8 cellular contexts compared by ENCODE assay signal in the genomic region with DNA sequence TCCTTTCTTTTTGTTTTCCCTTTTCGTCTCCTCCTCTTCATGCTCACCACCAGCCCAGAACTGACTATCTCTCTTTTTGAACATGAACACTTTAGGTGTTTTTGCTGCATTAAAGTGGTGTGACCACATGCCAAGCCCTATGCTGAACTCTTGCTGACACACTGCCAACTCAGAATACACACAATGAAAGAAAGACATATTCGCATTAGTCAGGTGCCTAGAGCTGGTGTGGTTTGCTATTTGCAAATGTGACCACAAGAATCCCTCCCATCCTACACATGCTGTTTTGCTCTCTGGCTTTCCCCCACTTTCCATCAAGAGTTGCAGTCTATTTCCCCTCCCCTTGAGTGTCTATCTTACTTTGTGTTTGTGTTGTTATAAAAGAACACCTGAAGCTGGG.
DNase-seq lines count a peak whose midpoint lies in the region; ATAC-seq, FAIRE-seq and TF ChIP-seq lines count a peak whose summit lies in the region.

No MANE protein-coding gene starts in this region.

- CTCF ChIA-PET in GM12878 (lab: Yijun Ruan, JAX): no interaction called here

- H3K27me3 ChIP-seq in GM12878 (replicated peaks in 1 of 2; ENCODE audit: control insufficient read depth in 2 of 2, insufficient read depth in 2 of 2, low read length in 1 of 2): no peaks in the 10 kb centered on the region
- H3K27me3 ChIP-seq in H7 (ENCODE audit: control insufficient read depth, insufficient read depth, low read length): no peaks in the 10 kb centered on the region

- 0% methylated on average over 2 of the region's 2 CpGs for WGBS in GM12878 (ENCODE audit: insufficient coverage, insufficient replicate concordance, low lambda C conversion rate, missing lambda C conversion rate)

- H2AFZ ChIP-seq in GM12878 (ENCODE audit: control insufficient read depth, low read depth, low read length): no peak overlapping the region

- intact Hi-C loops in GM12878 (cut with micrococcal nuclease; ENCODE audit: unreplicated experiment): loop anchor here (10.0 kb wide), 1 partner anchor 433 kb away; no protein-coding TSS in a partner anchor

- no TSS peak for BruUV-seq in GM12878 (replicated peaks; lab: Mats Ljungman, UMichigan)

- in situ Hi-C loops in GM12878 (cut with MboI): no loop called here

- peaks cover 2% of the 10 kb centered on the region; the same call in 1 of the 3 replicates for H3K9me3 ChIP-seq in GM12878 (replicated peaks; ENCODE audit: control insufficient read depth, insufficient read depth, low read length)

- H3K4me3 ChIP-seq in GM12878 (no peak overlapping the region), H7 (ENCODE audit: insufficient read depth, low read depth, low read length) (no peak overlapping the region)

- no peak for TF ChIP-seq RAD21 in GM12878 (IDR thresholded peaks at IDR 0.05; ENCODE audit: insufficient read depth, low read depth, low read length)

- no peak overlapping the region for H3K4me2 ChIP-seq in GM12878 (ENCODE audit: control insufficient read depth, insufficient read depth)

- SMC1A ChIA-PET in GM12878 (lab: Charles Lee; ENCODE audit: uncharacterized antibody, unreplicated experiment): no interaction called here

- H3K79me2 ChIP-seq in GM12878 (ENCODE audit: control insufficient read depth, insufficient read depth, low read length): no peaks in the 10 kb centered on the region

- H3K4me1 ChIP-seq in GM12878 (ENCODE audit: control insufficient read depth, insufficient read depth, low read length): no peaks in the 10 kb centered on the region

- POLR2A ChIA-PET in GM12878 (lab: Charles Lee): no interaction called here

- no peaks in the 10 kb centered on the region for H4K20me1 ChIP-seq in GM12878 (ENCODE audit: control insufficient read depth, insufficient read depth)

- no peak for FAIRE-seq in GM12878 (lab: Jason Lieb, UNC)

- RAD21 ChIA-PET in GM12878 (lab: Charles Lee; ENCODE audit: unreplicated experiment): interaction anchor here (0.8 kb wide), 1 partner anchor 19 kb away, joined by 3 read pairs; no protein-coding TSS in a partner anchor

- H3K36me3 ChIP-seq in GM12878 (ENCODE audit: control insufficient read depth in 2 of 2, insufficient read depth in 2 of 2, low read length in 1 of 2) (no peaks in the 10 kb centered on the region), H7 (replicated peaks; ENCODE audit: control insufficient read depth, insufficient read depth, low read length) (no peaks in the 10 kb centered on the region)

- no peak for TF ChIP-seq CTCF in GM12878 (IDR thresholded peaks at IDR 0.05 in 2 of 3, conservative IDR thresholded peaks at IDR 0.05 in 1 of 3; ENCODE audit: control insufficient read depth in 2 of 3, extremely low read depth in 1 of 3, insufficient read depth in 1 of 3, low read depth in 3 of 3, low read length in 3 of 3)

- H3K27ac ChIP-seq in GM12878 (ENCODE audit: control insufficient read depth, insufficient read depth): no peak overlapping the region

- DNase-seq in T-helper 22 cell (ENCODE audit: low read depth) (peak; percentile 8), GM12878 (ENCODE audit: low read depth, low spot score) (peak; percentile 45), H7 (no peak), DMS153 treated with DMSO at 0.1 percent for 48 hours (lab: John Stamatoyannopoulos, UW; ENCODE audit: unreplicated experiment) (no peak), NCI-H524 (lab: John Stamatoyannopoulos, UW) (no peak)
- peak; percentile 7 to 48 for DNase-seq in stimulated activated CD8-positive, alpha-beta memory T cell treated with anti-CD3 and anti-CD28 coated beads, Interleukin-7, amount 100 ng/mL, for 4 hours (ENCODE audit: low read depth in 2 of 2)

- TF ChIP-seq POLR2A in GM12878 (IDR thresholded peaks at IDR 0.05; ENCODE audit: low read depth, low read length): no peak

- ATAC-seq in HG02610 (IDR thresholded peaks at IDR 0.05; ENCODE audit: unreplicated experiment): peak; percentile 63
- ATAC-seq in GM12878: peak; percentile 87
- ATAC-seq in GM18870 (IDR thresholded peaks at IDR 0.05; ENCODE audit: unreplicated experiment): no peak

- TF ChIP-seq EP300 in GM12878 (IDR thresholded peaks at IDR 0.05; ENCODE audit: borderline replicate concordance in 1 of 2, control insufficient read depth in 1 of 2, low read depth in 2 of 2, low read length in 2 of 2): no peak

- H3K9ac ChIP-seq in GM12878 (ENCODE audit: control insufficient read depth, insufficient read depth, low read length): no peak overlapping the region

TF ChIP-seq in GM12878, 131 proteins besides CTCF, POLR2A, EP300 and RAD21 (continues in another document):
- TF ChIP-seq, protein P1, sequence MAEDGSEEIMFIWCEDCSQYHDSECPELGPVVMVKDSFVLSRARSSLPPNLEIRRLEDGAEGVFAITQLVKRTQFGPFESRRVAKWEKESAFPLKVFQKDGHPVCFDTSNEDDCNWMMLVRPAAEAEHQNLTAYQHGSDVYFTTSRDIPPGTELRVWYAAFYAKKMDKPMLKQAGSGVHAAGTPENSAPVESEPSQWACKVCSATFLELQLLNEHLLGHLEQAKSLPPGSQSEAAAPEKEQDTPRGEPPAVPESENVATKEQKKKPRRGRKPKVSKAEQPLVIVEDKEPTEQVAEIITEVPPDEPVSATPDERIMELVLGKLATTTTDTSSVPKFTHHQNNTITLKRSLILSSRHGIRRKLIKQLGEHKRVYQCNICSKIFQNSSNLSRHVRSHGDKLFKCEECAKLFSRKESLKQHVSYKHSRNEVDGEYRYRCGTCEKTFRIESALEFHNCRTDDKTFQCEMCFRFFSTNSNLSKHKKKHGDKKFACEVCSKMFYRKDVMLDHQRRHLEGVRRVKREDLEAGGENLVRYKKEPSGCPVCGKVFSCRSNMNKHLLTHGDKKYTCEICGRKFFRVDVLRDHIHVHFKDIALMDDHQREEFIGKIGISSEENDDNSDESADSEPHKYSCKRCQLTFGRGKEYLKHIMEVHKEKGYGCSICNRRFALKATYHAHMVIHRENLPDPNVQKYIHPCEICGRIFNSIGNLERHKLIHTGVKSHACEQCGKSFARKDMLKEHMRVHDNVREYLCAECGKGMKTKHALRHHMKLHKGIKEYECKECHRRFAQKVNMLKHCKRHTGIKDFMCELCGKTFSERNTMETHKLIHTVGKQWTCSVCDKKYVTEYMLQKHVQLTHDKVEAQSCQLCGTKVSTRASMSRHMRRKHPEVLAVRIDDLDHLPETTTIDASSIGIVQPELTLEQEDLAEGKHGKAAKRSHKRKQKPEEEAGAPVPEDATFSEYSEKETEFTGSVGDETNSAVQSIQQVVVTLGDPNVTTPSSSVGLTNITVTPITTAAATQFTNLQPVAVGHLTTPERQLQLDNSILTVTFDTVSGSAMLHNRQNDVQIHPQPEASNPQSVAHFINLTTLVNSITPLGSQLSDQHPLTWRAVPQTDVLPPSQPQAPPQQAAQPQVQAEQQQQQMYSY (CRISPR knock-in tag; IDR thresholded peaks at IDR 0.05): no peak
- TF ChIP-seq KAT2A (conservative IDR thresholded peaks at IDR 0.05; ENCODE audit: control insufficient read depth, low read depth, low read length) (no peak), POLR2AphosphoS5 (IDR thresholded peaks at IDR 0.05; ENCODE audit: low read length) (no peak), MEF2A (IDR thresholded peaks at IDR 0.05; ENCODE audit: insufficient read depth, low read depth, low read length) (no peak), CREB1 (IDR thresholded peaks at IDR 0.05; ENCODE audit: low read depth) (no peak), KDM1A (IDR thresholded peaks at IDR 0.05; ENCODE audit: borderline replicate concordance) (no peak), CHD4 (IDR thresholded peaks at IDR 0.05) (no peak), ESRRA (IDR thresholded peaks at IDR 0.05; ENCODE audit: low read length) (no peak), EED (IDR thresholded peaks at IDR 0.05; ENCODE audit: low read depth) (0 out of 2 replicates have a peak, but pooled peaks have one; percentile 29), JUND (IDR thresholded peaks at IDR 0.05; ENCODE audit: low read depth, low read length) (no peak), POLR2AphosphoS2 (IDR thresholded peaks at IDR 0.05; ENCODE audit: low read depth, low read length) (no peak), POU2F2 (IDR thresholded peaks at IDR 0.05; ENCODE audit: borderline replicate concordance, low read depth, low read length) (peak; percentile 69; the same call in 2 of the 3 replicates), PML (IDR thresholded peaks at IDR 0.05; ENCODE audit: low read length) (no peak), PAX5 (IDR thresholded peaks at IDR 0.05; ENCODE audit: borderline replicate concordance, low read depth, low read length) (no peak), WRNIP1 (IDR thresholded peaks at IDR 0.05; ENCODE audit: borderline replicate concordance, low read depth, low read length) (no peak)
- TF ChIP-seq, protein P2, sequence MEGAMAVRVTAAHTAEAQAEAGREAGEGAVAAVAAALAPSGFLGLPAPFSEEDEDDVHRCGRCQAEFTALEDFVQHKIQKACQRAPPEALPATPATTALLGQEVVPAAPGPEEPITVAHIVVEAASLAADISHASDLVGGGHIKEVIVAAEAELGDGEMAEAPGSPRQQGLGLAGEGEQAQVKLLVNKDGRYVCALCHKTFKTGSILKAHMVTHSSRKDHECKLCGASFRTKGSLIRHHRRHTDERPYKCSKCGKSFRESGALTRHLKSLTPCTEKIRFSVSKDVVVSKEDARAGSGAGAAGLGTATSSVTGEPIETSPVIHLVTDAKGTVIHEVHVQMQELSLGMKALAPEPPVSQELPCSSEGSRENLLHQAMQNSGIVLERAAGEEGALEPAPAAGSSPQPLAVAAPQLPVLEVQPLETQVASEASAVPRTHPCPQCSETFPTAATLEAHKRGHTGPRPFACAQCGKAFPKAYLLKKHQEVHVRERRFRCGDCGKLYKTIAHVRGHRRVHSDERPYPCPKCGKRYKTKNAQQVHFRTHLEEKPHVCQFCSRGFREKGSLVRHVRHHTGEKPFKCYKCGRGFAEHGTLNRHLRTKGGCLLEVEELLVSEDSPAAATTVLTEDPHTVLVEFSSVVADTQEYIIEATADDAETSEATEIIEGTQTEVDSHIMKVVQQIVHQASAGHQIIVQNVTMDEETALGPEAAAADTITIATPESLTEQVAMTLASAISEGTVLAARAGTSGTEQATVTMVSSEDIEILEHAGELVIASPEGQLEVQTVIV (IDR thresholded peaks at IDR 0.05; ENCODE audit: borderline replicate concordance, partially characterized antibody): no peak
- TF ChIP-seq, protein P3, sequence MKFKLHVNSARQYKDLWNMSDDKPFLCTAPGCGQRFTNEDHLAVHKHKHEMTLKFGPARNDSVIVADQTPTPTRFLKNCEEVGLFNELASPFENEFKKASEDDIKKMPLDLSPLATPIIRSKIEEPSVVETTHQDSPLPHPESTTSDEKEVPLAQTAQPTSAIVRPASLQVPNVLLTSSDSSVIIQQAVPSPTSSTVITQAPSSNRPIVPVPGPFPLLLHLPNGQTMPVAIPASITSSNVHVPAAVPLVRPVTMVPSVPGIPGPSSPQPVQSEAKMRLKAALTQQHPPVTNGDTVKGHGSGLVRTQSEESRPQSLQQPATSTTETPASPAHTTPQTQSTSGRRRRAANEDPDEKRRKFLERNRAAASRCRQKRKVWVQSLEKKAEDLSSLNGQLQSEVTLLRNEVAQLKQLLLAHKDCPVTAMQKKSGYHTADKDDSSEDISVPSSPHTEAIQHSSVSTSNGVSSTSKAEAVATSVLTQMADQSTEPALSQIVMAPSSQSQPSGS (IDR thresholded peaks at IDR 0.05; ENCODE audit: low read length): peak; percentile 32; the same call in 1 of the 2 replicates

Comparison
In these comparisons a context has a peak if more than half of its experiments do, and no peak if none do; other contexts are left out.
1. DNase-seq: peak in T-helper 22 cell (single experiment), GM12878 (single experiment) and stimulated activated CD8-positive, alpha-beta memory T cell treated with anti-CD3 and anti-CD28 coated beads, Interleukin-7, amount 100 ng/mL, for 4 hours (2 of 2); none in H7 (single experiment), DMS153 treated with DMSO at 0.1 percent for 48 hours (single experiment) and NCI-H524 (0 of 2).